Comparison of ENCODE assay signal across 1 cellular context in the genomic region with DNA sequence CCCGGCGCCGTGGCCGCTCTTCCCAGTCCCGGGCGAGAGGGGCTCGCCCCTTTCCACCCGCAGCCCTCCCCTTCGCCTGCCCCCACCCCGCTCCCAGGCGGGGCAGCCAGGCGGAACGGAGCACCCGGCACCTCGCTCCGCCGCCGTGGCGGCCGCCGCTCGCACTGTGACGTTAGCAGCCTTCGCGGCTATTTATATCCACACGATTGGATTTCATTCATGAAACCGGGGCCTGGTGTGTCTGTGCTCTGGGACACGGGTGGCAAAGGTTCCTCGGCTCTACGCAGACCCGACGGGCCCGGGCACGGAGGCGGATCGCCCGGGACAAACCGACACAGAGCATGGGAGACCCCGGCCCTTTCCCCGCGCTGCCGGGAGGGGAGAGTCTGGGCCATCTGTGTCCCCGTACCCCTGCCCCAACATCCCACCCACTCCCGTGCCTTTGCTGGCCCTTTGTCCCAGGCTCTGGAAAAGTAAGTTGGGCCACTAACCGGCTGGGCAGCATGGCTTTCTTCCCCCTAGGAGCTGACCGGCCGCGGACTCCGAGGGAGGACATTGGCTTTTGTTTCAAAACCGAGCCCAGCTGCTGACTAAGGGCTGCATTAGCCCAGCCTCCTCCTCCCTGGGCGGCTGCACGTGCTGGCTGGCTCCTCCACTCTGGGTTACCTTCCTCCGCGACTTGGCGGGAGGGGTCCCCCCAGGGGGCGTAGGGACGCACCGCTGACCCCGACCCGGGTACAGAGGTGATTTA.
TF ChIP-seq lines count a peak whose summit lies in the region.

RHOBTB1 (minus strand) TSS at position 27 of the 751 bp plus-strand sequence. CDS start 32,643 bp downstream, outside the sequence.

TF ChIP-seq in K562, 482 proteins besides CTCF, POLR2A, EP300 and RAD21 (continued from another document and continues in another):
- TF ChIP-seq PHF8 (IDR thresholded peaks at IDR 0.05; ENCODE audit: borderline replicate concordance, low read length) (peak; percentile 70), TAF9B (IDR thresholded peaks at IDR 0.05; ENCODE audit: partially characterized antibody) (peak; percentile 56), RBFOX2 (IDR thresholded peaks at IDR 0.05; ENCODE audit: low read depth, low read length) (peak; percentile 85), ATF7 (IDR thresholded peaks at IDR 0.05) (peak; percentile 45; the same call in 1 of the 2 replicates), TFAP4 (CRISPR knock-in tag; IDR thresholded peaks at IDR 0.05; ENCODE audit: borderline replicate concordance) (peak; percentile 66; the same call in 1 of the 2 replicates), POLR2B (IDR thresholded peaks at IDR 0.05; ENCODE audit: low read depth, partially characterized antibody) (peak; percentile 56), SIN3A (IDR thresholded peaks at IDR 0.05; ENCODE audit: borderline replicate concordance in 2 of 2, control insufficient read depth in 1 of 2, low read depth in 2 of 2, low read length in 2 of 2) (peak in 1 of 2 experiments; percentile 22; a peak in 1 of 4 replicates), KDM4B (IDR thresholded peaks at IDR 0.05; ENCODE audit: borderline replicate concordance in 2 of 2, low read depth in 1 of 2) (0 out of 4 replicates have a peak, but pooled peaks of 1 of the 2 experiments have one; percentile 15), ZNF740 (CRISPR knock-in tag; IDR thresholded peaks at IDR 0.05) (no peak), ZNF740 (tag; IDR thresholded peaks at IDR 0.05) (peak in 1 of 2 experiments; percentile 12; a peak in 1 of 4 replicates), ZNF583 (CRISPR knock-in tag; IDR thresholded peaks at IDR 0.05) (peak; percentile 69; the same call in 1 of the 2 replicates), POLR2G (IDR thresholded peaks at IDR 0.05; ENCODE audit: low read depth, low read length) (peak; percentile 92), ZBTB1 (CRISPR knock-in tag; IDR thresholded peaks at IDR 0.05; ENCODE audit: borderline replicate concordance, low read depth) (0 out of 2 replicates have a peak, but pooled peaks have one; percentile 10), L3MBTL2 (IDR thresholded peaks at IDR 0.05) (peak; percentile 79), CC2D1A (IDR thresholded peaks at IDR 0.05) (0 out of 2 replicates have a peak, but pooled peaks have one; percentile 26), ZNF436 (CRISPR knock-in tag; IDR thresholded peaks at IDR 0.05) (0 out of 2 replicates have a peak, but pooled peaks have one; percentile 38), ZFX (CRISPR knock-in tag; IDR thresholded peaks at IDR 0.05) (peak; percentile 89), ZFP36 (IDR thresholded peaks at IDR 0.05; ENCODE audit: low read depth, low read length, partially characterized antibody) (no peak), POU5F1 (IDR thresholded peaks at IDR 0.05; ENCODE audit: borderline replicate concordance, low read depth, low read length, partially characterized antibody) (no peak), TOE1 (IDR thresholded peaks at IDR 0.05; ENCODE audit: borderline replicate concordance) (peak; percentile 40; the same call in 1 of the 2 replicates), TOE1 (CRISPR knock-in tag; IDR thresholded peaks at IDR 0.05; ENCODE audit: borderline replicate concordance, low read depth) (no peak), MAZ (CRISPR knock-in tag; conservative IDR thresholded peaks at IDR 0.05 in 1 of 2, IDR thresholded peaks at IDR 0.05 in 1 of 2) (peak; percentile 91 to 93; a peak in 3 of 4 replicates), ZBTB49 (CRISPR knock-in tag; IDR thresholded peaks at IDR 0.05; ENCODE audit: borderline replicate concordance) (0 out of 2 replicates have a peak, but pooled peaks have one; percentile 55), SMARCA4 (IDR thresholded peaks at IDR 0.05) (0 out of 2 replicates have a peak, but pooled peaks have one; percentile 31), PTRF (tag; IDR thresholded peaks at IDR 0.05) (no peak)
- TF ChIP-seq, protein P1, sequence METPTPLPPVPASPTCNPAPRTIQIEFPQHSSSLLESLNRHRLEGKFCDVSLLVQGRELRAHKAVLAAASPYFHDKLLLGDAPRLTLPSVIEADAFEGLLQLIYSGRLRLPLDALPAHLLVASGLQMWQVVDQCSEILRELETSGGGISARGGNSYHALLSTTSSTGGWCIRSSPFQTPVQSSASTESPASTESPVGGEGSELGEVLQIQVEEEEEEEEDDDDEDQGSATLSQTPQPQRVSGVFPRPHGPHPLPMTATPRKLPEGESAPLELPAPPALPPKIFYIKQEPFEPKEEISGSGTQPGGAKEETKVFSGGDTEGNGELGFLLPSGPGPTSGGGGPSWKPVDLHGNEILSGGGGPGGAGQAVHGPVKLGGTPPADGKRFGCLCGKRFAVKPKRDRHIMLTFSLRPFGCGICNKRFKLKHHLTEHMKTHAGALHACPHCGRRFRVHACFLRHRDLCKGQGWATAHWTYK (CRISPR knock-in tag; IDR thresholded peaks at IDR 0.05), result 0 out of 2 replicates have a peak, but pooled peaks have one; percentile 49
- TF ChIP-seq, protein P2, sequence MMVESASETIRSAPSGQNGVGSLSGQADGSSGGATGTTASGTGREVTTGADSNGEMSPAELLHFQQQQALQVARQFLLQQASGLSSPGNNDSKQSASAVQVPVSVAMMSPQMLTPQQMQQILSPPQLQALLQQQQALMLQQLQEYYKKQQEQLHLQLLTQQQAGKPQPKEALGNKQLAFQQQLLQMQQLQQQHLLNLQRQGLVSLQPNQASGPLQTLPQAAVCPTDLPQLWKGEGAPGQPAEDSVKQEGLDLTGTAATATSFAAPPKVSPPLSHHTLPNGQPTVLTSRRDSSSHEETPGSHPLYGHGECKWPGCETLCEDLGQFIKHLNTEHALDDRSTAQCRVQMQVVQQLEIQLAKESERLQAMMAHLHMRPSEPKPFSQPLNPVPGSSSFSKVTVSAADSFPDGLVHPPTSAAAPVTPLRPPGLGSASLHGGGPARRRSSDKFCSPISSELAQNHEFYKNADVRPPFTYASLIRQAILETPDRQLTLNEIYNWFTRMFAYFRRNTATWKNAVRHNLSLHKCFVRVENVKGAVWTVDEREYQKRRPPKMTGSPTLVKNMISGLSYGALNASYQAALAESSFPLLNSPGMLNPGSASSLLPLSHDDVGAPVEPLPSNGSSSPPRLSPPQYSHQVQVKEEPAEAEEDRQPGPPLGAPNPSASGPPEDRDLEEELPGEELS (CRISPR knock-in tag; IDR thresholded peaks at IDR 0.05; ENCODE audit: borderline replicate concordance), result no peak; the same call in none of the 2 replicates
- TF ChIP-seq, protein P3, sequence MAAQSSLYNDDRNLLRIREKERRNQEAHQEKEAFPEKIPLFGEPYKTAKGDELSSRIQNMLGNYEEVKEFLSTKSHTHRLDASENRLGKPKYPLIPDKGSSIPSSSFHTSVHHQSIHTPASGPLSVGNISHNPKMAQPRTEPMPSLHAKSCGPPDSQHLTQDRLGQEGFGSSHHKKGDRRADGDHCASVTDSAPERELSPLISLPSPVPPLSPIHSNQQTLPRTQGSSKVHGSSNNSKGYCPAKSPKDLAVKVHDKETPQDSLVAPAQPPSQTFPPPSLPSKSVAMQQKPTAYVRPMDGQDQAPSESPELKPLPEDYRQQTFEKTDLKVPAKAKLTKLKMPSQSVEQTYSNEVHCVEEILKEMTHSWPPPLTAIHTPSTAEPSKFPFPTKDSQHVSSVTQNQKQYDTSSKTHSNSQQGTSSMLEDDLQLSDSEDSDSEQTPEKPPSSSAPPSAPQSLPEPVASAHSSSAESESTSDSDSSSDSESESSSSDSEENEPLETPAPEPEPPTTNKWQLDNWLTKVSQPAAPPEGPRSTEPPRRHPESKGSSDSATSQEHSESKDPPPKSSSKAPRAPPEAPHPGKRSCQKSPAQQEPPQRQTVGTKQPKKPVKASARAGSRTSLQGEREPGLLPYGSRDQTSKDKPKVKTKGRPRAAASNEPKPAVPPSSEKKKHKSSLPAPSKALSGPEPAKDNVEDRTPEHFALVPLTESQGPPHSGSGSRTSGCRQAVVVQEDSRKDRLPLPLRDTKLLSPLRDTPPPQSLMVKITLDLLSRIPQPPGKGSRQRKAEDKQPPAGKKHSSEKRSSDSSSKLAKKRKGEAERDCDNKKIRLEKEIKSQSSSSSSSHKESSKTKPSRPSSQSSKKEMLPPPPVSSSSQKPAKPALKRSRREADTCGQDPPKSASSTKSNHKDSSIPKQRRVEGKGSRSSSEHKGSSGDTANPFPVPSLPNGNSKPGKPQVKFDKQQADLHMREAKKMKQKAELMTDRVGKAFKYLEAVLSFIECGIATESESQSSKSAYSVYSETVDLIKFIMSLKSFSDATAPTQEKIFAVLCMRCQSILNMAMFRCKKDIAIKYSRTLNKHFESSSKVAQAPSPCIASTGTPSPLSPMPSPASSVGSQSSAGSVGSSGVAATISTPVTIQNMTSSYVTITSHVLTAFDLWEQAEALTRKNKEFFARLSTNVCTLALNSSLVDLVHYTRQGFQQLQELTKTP (IDR thresholded peaks at IDR 0.05; ENCODE audit: low read depth in 1 of 2, partially characterized antibody in 2 of 2), result peak in 1 of 2 experiments; percentile 54
- TF ChIP-seq, protein P4, sequence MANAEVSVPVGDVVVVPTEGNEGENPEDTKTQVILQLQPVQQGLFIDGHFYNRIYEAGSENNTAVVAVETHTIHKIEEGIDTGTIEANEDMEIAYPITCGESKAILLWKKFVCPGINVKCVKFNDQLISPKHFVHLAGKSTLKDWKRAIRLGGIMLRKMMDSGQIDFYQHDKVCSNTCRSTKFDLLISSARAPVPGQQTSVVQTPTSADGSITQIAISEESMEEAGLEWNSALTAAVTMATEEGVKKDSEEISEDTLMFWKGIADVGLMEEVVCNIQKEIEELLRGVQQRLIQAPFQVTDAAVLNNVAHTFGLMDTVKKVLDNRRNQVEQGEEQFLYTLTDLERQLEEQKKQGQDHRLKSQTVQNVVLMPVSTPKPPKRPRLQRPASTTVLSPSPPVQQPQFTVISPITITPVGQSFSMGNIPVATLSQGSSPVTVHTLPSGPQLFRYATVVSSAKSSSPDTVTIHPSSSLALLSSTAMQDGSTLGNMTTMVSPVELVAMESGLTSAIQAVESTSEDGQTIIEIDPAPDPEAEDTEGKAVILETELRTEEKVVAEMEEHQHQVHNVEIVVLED (CRISPR knock-in tag; IDR thresholded peaks at IDR 0.05), result 0 out of 2 replicates have a peak, but pooled peaks have one; percentile 18
- TF ChIP-seq, protein P5, sequence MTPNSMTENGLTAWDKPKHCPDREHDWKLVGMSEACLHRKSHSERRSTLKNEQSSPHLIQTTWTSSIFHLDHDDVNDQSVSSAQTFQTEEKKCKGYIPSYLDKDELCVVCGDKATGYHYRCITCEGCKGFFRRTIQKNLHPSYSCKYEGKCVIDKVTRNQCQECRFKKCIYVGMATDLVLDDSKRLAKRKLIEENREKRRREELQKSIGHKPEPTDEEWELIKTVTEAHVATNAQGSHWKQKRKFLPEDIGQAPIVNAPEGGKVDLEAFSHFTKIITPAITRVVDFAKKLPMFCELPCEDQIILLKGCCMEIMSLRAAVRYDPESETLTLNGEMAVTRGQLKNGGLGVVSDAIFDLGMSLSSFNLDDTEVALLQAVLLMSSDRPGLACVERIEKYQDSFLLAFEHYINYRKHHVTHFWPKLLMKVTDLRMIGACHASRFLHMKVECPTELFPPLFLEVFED (CRISPR knock-in tag; conservative IDR thresholded peaks at IDR 0.05), result 0 out of 2 replicates have a peak, but pooled peaks have one; percentile 9
